24 cellular contexts compared by ENCODE assay signal in the genomic region with DNA sequence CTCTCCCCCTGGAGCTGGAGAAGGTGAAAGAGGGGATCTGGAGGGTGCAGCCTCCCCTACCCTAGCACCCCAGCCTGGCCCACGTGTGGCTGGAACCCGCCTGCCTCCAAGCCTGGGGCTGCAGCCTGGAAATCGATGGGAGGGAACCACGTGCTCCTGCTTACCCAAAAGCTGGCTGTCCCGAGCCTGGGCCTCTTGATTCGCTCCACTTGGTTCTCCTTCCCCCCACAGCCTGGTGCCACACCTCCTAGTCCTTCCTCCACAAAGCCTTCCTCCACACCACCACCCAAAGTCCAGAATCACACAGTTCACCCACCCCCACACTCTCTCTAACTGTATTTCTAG. TPM values are rescaled to one million over a fixed set of nuclear protein-coding genes. Genes with fewer than 3 reads are reported as not detected.
DNase-seq lines count a peak whose midpoint lies in the region; ATAC-seq and TF ChIP-seq lines count a peak whose summit lies in the region.
"Had no signal": no experiment of that assay in that cellular context is flagged by ENCODE, and none has a peak within 500 bp of the region (broad histone marks: within the 10 kb centered on the region; RNA-seq: fewer than 3 reads in every experiment).

No MANE protein-coding gene starts in this region.

- no peak overlapping the region for H3K4me3 Mint-ChIP-seq in activated CD8-positive, alpha-beta T cell treated with anti-CD3 and anti-CD28 coated beads, Interleukin-2, amount 10 ng/mL, durations not matched to agents 7 days and 5 days
- H3K4me3 Mint-ChIP-seq in activated CD8-positive, alpha-beta T cell treated with anti-CD3 and anti-CD28 coated beads for 36 hours, result no peak overlapping the region
- H3K4me3 Mint-ChIP-seq in T-helper 2 cell treated with Interferon-gamma antibody and Interleukin-4, amounts not matched to agents 5 μg/mL and 100 μg/mL, for 36 hours, result no peak overlapping the region
- H3K4me3 Mint-ChIP-seq: CD4-positive, CD25-positive, alpha-beta regulatory T cell had no signal

- H3K4me1 ChIP-seq in Loucy (ENCODE audit: insufficient read depth, low read length, poor library complexity, severe bottlenecking) (peaks cover 32% of the 10 kb centered on the region), mesenchymal stem cell (ENCODE audit: control insufficient read depth, insufficient read depth, low read depth, low read length) (peaks cover 26% of the 10 kb centered on the region), thyroid gland (peaks cover 12 to 22% of the 10 kb centered on the region in 2 donors)

- H3F3A ChIP-seq in Loucy (ENCODE audit: low read depth), result no peaks in the 10 kb centered on the region

- no peak overlapping the region for H3K4me3 ChIP-seq in Loucy (ENCODE audit: low read length, poor library complexity, severe bottlenecking)
- H3K4me3 ChIP-seq in mesenchymal stem cell (ENCODE audit: insufficient read depth in 1 of 2, low read depth in 1 of 2, low read length in 2 of 2), result no peak overlapping the region
- H3K4me3 ChIP-seq in thyroid gland (replicated peaks in 1 of 3), result no peak overlapping the region
- H3K4me3 ChIP-seq: SK-N-MC had no signal

- H3K36me3 ChIP-seq in Loucy (ENCODE audit: insufficient read depth, low read length) (no peaks in the 10 kb centered on the region), mesenchymal stem cell (ENCODE audit: control insufficient read depth in 1 of 2, insufficient read depth in 2 of 2, low read depth in 1 of 2, low read length in 2 of 2) (no peaks in the 10 kb centered on the region), thyroid gland (no peaks in the 10 kb centered on the region)
- H3K36me3 ChIP-seq: BE2C had no signal

- no peak overlapping the region for H4K91ac ChIP-seq in mesenchymal stem cell (ENCODE audit: low read length)

- no peak overlapping the region for H3K4ac ChIP-seq in mesenchymal stem cell (ENCODE audit: low read depth in 1 of 2, low read length in 2 of 2)

- H2BK120ac ChIP-seq in mesenchymal stem cell (ENCODE audit: low read depth, low read length), result no peak overlapping the region

- H2AK5ac ChIP-seq in mesenchymal stem cell (ENCODE audit: low read length, severe bottlenecking), result no peak overlapping the region

- no peak overlapping the region for H2BK5ac ChIP-seq in mesenchymal stem cell (ENCODE audit: low read depth, low read length, poor library complexity, severe bottlenecking)

- POLR2A ChIA-PET in activated CD8-positive, alpha-beta T cell treated with anti-CD3 and anti-CD28 coated beads, Interleukin-2, amount 10 ng/mL, durations not matched to agents 7 days and 5 days (lab: Charles Lee), result no interaction called here
- POLR2A ChIA-PET in activated CD8-positive, alpha-beta T cell treated with anti-CD3 and anti-CD28 coated beads for 36 hours (lab: Charles Lee), result interaction anchor here (0.6 kb wide), 1 partner anchor 12 kb away, joined by 3 read pairs; no protein-coding TSS in a partner anchor

- H3K27me3 ChIP-seq in Loucy (ENCODE audit: insufficient read depth, low read length, poor library complexity, severe bottlenecking) (no peaks in the 10 kb centered on the region), mesenchymal stem cell (ENCODE audit: control insufficient read depth in 1 of 2, insufficient read depth in 1 of 2, low read length in 2 of 2) (peaks cover 4 to 9% of the 10 kb centered on the region in 2 experiments), thyroid gland (no peaks in the 10 kb centered on the region)
- H3K27me3 ChIP-seq: BE2C had no signal

- no peak overlapping the region for H3K27ac ChIP-seq in mesenchymal stem cell (ENCODE audit: low read length, poor library complexity, severe bottlenecking)
- H3K27ac ChIP-seq in thyroid gland, result no peak overlapping the region
- H3K27ac ChIP-seq: 22Rv1, HL-60, SK-N-MC had no signal

- no peak for TF ChIP-seq POLR2A in thyroid gland (IDR thresholded peaks at IDR 0.05)

- no peak overlapping the region for H3K23ac ChIP-seq in mesenchymal stem cell (ENCODE audit: low read length in 2 of 2)

- H3K9me2 ChIP-seq in Loucy (replicated peaks; ENCODE audit: low read depth, low read length), result no peaks in the 10 kb centered on the region

- H3K14ac ChIP-seq in mesenchymal stem cell (ENCODE audit: low read length in 2 of 2), result no peak overlapping the region

- H3K9me3 ChIP-seq in Loucy (ENCODE audit: insufficient read depth, low read depth, low read length) (no peaks in the 10 kb centered on the region), mesenchymal stem cell (ENCODE audit: control insufficient read depth, low read length) (no peaks in the 10 kb centered on the region), thyroid gland (no peaks in the 10 kb centered on the region)
- H3K9me3 ChIP-seq: BE2C had no signal

- no peak overlapping the region for H2BK12ac ChIP-seq in mesenchymal stem cell (ENCODE audit: low read length in 2 of 2)

- CTCF ChIA-PET in activated CD8-positive, alpha-beta T cell treated with anti-CD3 and anti-CD28 coated beads, Interleukin-2, amount 10 ng/mL, durations not matched to agents 7 days and 5 days (lab: Charles Lee), result no interaction called here
- CTCF ChIA-PET in activated CD8-positive, alpha-beta T cell treated with anti-CD3 and anti-CD28 coated beads for 36 hours (lab: Charles Lee), result interaction anchor here (0.7 to 0.8 kb wide), 2 partner anchors 95 to 207 kb away, joined by 3 read pairs; no protein-coding TSS in a partner anchor

- no peaks in the 10 kb centered on the region for H3K79me1 ChIP-seq in mesenchymal stem cell (replicated peaks; ENCODE audit: low read length, poor library complexity, severe bottlenecking)

- H4K8ac ChIP-seq in mesenchymal stem cell (ENCODE audit: low read length), result peak overlapping the region; percentile 23

- intact Hi-C loops in activated CD8-positive, alpha-beta T cell treated with anti-CD3 and anti-CD28 coated beads for 36 hours (cut with micrococcal nuclease), result no loop called here
- intact Hi-C loops in thyroid gland (cut with DNase I), result loop anchor here (10.0 kb wide), 1 partner anchor 195 kb away; no protein-coding TSS in a partner anchor

- no peak for DNase-seq in activated CD8-positive, alpha-beta T cell treated with anti-CD3 and anti-CD28 coated beads, Interleukin-2, amount 10 ng/mL, durations not matched to agents 7 days and 5 days
- no peak for DNase-seq in activated CD8-positive, alpha-beta T cell treated with anti-CD3 and anti-CD28 coated beads for 36 hours
- no peak for DNase-seq in mesenchymal stem cell
- peak; percentile 56 to 68 for DNase-seq in thyroid gland
- DNase-seq in NCI-H1436 (lab: John Stamatoyannopoulos, UW), result no peak
- DNase-seq in T-helper 2 cell treated with Interferon-gamma antibody and Interleukin-4, amounts not matched to agents 5 μg/mL and 100 μg/mL, for 36 hours (ENCODE audit: low spot score), result no peak
- DNase-seq: BE2C; CD4-positive, CD25-positive, alpha-beta regulatory T cell; DMS153; DND-41; Kasumi-1; MV-4-11; NCI-H1105 treated with DMSO at 0.1 percent for 48 hours; NCI-H1694 treated with DMSO at 0.1 percent for 48 hours; NCI-H2081; NCI-H2227 treated with DMSO at 0.1 percent for 48 hours; NCI-H526 treated with DMSO at 0.1 percent for 48 hours; RPMI8226; SIG-M5 had no signal

- no peak for ATAC-seq in activated CD8-positive, alpha-beta T cell treated with anti-CD3 and anti-CD28 coated beads, Interleukin-2, amount 10 ng/mL, durations not matched to agents 7 days and 5 days
- ATAC-seq in activated CD8-positive, alpha-beta T cell treated with anti-CD3 and anti-CD28 coated beads for 36 hours, result no peak
- ATAC-seq in GM18858 (IDR thresholded peaks at IDR 0.05; ENCODE audit: unreplicated experiment), result no peak

- peak overlapping the region; percentile 58 for H3K27ac Mint-ChIP-seq in activated CD8-positive, alpha-beta T cell treated with anti-CD3 and anti-CD28 coated beads, Interleukin-2, amount 10 ng/mL, durations not matched to agents 7 days and 5 days
- H3K27ac Mint-ChIP-seq in activated CD8-positive, alpha-beta T cell treated with anti-CD3 and anti-CD28 coated beads for 36 hours, result no peak overlapping the region
- no peak overlapping the region for H3K27ac Mint-ChIP-seq in T-helper 2 cell treated with Interferon-gamma antibody and Interleukin-4, amounts not matched to agents 5 μg/mL and 100 μg/mL, for 36 hours

- H3K4me1 Mint-ChIP-seq in activated CD8-positive, alpha-beta T cell treated with anti-CD3 and anti-CD28 coated beads, Interleukin-2, amount 10 ng/mL, durations not matched to agents 7 days and 5 days (ENCODE audit: low read depth), result peaks cover 25% of the 10 kb centered on the region
- no peaks in the 10 kb centered on the region for H3K4me1 Mint-ChIP-seq in activated CD8-positive, alpha-beta T cell treated with anti-CD3 and anti-CD28 coated beads for 36 hours (ENCODE audit: low read depth)
- H3K4me1 Mint-ChIP-seq in T-helper 2 cell treated with Interferon-gamma antibody and Interleukin-4, amounts not matched to agents 5 μg/mL and 100 μg/mL, for 36 hours (ENCODE audit: low read depth), result peaks cover 8% of the 10 kb centered on the region

- H2AFZ ChIP-seq in Loucy (ENCODE audit: low read length), result peak overlapping the region; percentile 72; the same call in 1 of the 2 replicates
- H2AFZ ChIP-seq in mesenchymal stem cell (ENCODE audit: low read depth, low read length), result no peak overlapping the region

- H3K4me2 ChIP-seq in Loucy (ENCODE audit: low read depth, low read length, poor library complexity, severe bottlenecking), result peak overlapping the region; percentile 17
- no peak overlapping the region for H3K4me2 ChIP-seq in mesenchymal stem cell (ENCODE audit: low read length, poor library complexity, severe bottlenecking)

- no peaks in the 10 kb centered on the region for H3K9me3 Mint-ChIP-seq in activated CD8-positive, alpha-beta T cell treated with anti-CD3 and anti-CD28 coated beads, Interleukin-2, amount 10 ng/mL, durations not matched to agents 7 days and 5 days (ENCODE audit: insufficient read depth)
- H3K9me3 Mint-ChIP-seq in activated CD8-positive, alpha-beta T cell treated with anti-CD3 and anti-CD28 coated beads for 36 hours, result no peaks in the 10 kb centered on the region
- no peaks in the 10 kb centered on the region for H3K9me3 Mint-ChIP-seq in T-helper 2 cell treated with Interferon-gamma antibody and Interleukin-4, amounts not matched to agents 5 μg/mL and 100 μg/mL, for 36 hours

- H3K79me2 ChIP-seq in Loucy (ENCODE audit: insufficient read depth, low read length), result no peaks in the 10 kb centered on the region

- TF ChIP-seq CTCF in activated CD8-positive, alpha-beta T cell treated with anti-CD3 and anti-CD28 coated beads for 36 hours (IDR thresholded peaks at IDR 0.05), result no peak
- no peak for TF ChIP-seq CTCF in Loucy (conservative IDR thresholded peaks at IDR 0.05; ENCODE audit: low read length)
- TF ChIP-seq CTCF in thyroid gland (IDR thresholded peaks at IDR 0.05), result no peak

- H3K36me3 Mint-ChIP-seq in activated CD8-positive, alpha-beta T cell treated with anti-CD3 and anti-CD28 coated beads, Interleukin-2, amount 10 ng/mL, durations not matched to agents 7 days and 5 days (ENCODE audit: low read depth), result no peaks in the 10 kb centered on the region
- no peaks in the 10 kb centered on the region for H3K36me3 Mint-ChIP-seq in activated CD8-positive, alpha-beta T cell treated with anti-CD3 and anti-CD28 coated beads for 36 hours (ENCODE audit: low read depth)
- no peaks in the 10 kb centered on the region for H3K36me3 Mint-ChIP-seq in T-helper 2 cell treated with Interferon-gamma antibody and Interleukin-4, amounts not matched to agents 5 μg/mL and 100 μg/mL, for 36 hours (ENCODE audit: low read depth)
- H3K36me3 Mint-ChIP-seq: CD4-positive, CD25-positive, alpha-beta regulatory T cell had no signal

- H3K18ac ChIP-seq in mesenchymal stem cell (ENCODE audit: low read depth in 1 of 2, low read length in 2 of 2), result no peak overlapping the region

- peaks cover 1% of the 10 kb centered on the region for H3K27me3 Mint-ChIP-seq in activated CD8-positive, alpha-beta T cell treated with anti-CD3 and anti-CD28 coated beads, Interleukin-2, amount 10 ng/mL, durations not matched to agents 7 days and 5 days (ENCODE audit: low read depth)
- peaks cover 2% of the 10 kb centered on the region for H3K27me3 Mint-ChIP-seq in activated CD8-positive, alpha-beta T cell treated with anti-CD3 and anti-CD28 coated beads for 36 hours
- H3K27me3 Mint-ChIP-seq in T-helper 2 cell treated with Interferon-gamma antibody and Interleukin-4, amounts not matched to agents 5 μg/mL and 100 μg/mL, for 36 hours (ENCODE audit: low read depth), result no peaks in the 10 kb centered on the region

- no peaks in the 10 kb centered on the region for H4K20me1 ChIP-seq in Loucy (ENCODE audit: insufficient read depth, low read length, poor library complexity, severe bottlenecking)

- H3K9ac ChIP-seq in Loucy (ENCODE audit: low read depth, low read length, poor library complexity, severe bottlenecking) (peak overlapping the region; percentile 38), mesenchymal stem cell (ENCODE audit: low read length) (no peak overlapping the region)

- no peak overlapping the region for H2BK15ac ChIP-seq in mesenchymal stem cell (ENCODE audit: low read depth, poor library complexity, severe bottlenecking)

- WGBS in mesenchymal stem cell, result 92% methylated on average over 6 of the region's 6 CpGs
- 40 to 43% methylated on average over 6 of the region's 6 CpGs for WGBS in thyroid gland, 2 donors

RNA-seq across cellular contexts. Expression of a gene that starts 29.3 kb away (rescaled TPM):
- total RNA-seq in activated CD8-positive, alpha-beta T cell treated with anti-CD3 and anti-CD28 coated beads, Interleukin-2, amount 10 ng/mL, durations not matched to agents 7 days and 5 days, result 10 to 100 TPM; 48.1 to 48.4 TPM
- total RNA-seq in activated CD8-positive, alpha-beta T cell treated with anti-CD3 and anti-CD28 coated beads for 36 hours, result 10 to 100 TPM; 36.5 to 40.4 TPM
- 44.9 TPM for polyA plus RNA-seq in mesenchymal stem cell (2013, experiment 1 of 2)
- 45.4 TPM for polyA plus RNA-seq in mesenchymal stem cell (2013, experiment 2 of 2)
- total RNA-seq in thyroid gland, result 10 to 100 TPM; 34.8 to 90.2 (median 57.7) TPM

Comparison
In these comparisons a context has a peak if more than half of its experiments do, and no peak if none do; other contexts are left out.
1. DNase-seq: peak in thyroid gland (2 of 2); none in activated CD8-positive, alpha-beta T cell treated with anti-CD3 and anti-CD28 coated beads, Interleukin-2, amount 10 ng/mL, durations not matched to agents 7 days and 5 days (single experiment), activated CD8-positive, alpha-beta T cell treated with anti-CD3 and anti-CD28 coated beads for 36 hours (single experiment), mesenchymal stem cell (single experiment), NCI-H1436 (single experiment) and T-helper 2 cell treated with Interferon-gamma antibody and Interleukin-4, amounts not matched to agents 5 μg/mL and 100 μg/mL, for 36 hours (single experiment).